Comparison of ENCODE assay signal across 1 cellular context in the genomic region with DNA sequence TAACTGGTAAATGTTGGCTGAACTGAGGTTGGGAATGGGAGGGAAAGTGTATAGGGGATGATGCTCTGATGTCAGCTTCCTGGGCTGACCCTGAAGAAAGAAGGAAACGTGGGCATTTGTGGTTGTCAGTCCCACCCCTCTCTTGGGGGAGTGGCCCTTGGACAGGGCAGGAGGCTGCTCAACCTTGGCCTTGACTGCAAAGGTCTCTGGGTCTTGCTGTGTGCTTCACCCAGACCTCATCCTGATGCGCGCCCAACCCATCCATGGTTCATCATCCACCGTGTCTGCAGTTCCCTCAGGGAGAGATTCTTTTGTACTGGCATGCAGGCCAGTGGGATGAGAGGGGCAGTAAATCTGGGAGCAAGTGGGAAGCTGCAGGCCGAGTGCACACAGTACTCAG.
TF ChIP-seq lines count a peak whose summit lies in the region.

No MANE protein-coding gene starts in this region.

TF ChIP-seq in IMR-90, 13 proteins besides CTCF, POLR2A, EP300 and RAD21:
- TF ChIP-seq FOS (IDR thresholded peaks at IDR 0.05; ENCODE audit: low read depth, low read length) (no peak), BHLHE40 (IDR thresholded peaks at IDR 0.05; ENCODE audit: low read depth, low read length) (no peak), RCOR1 (IDR thresholded peaks at IDR 0.05; ENCODE audit: insufficient replicate concordance, low read length) (no peak), MAFK (IDR thresholded peaks at IDR 0.05; ENCODE audit: low read depth, low read length) (no peak), CEBPB (IDR thresholded peaks at IDR 0.05; ENCODE audit: low read depth, low read length) (no peak), MAZ (IDR thresholded peaks at IDR 0.05; ENCODE audit: borderline replicate concordance, low read depth, low read length) (no peak), NFE2L2 (IDR thresholded peaks at IDR 0.05; ENCODE audit: low read depth, low read length) (no peak), ELK1 (IDR thresholded peaks at IDR 0.05; ENCODE audit: borderline replicate concordance, low read depth, low read length) (no peak), SMC3 (IDR thresholded peaks at IDR 0.05; ENCODE audit: low read depth, low read length) (no peak), CHD1 (IDR thresholded peaks at IDR 0.05; ENCODE audit: low read depth, low read length) (no peak), MXI1 (IDR thresholded peaks at IDR 0.05; ENCODE audit: borderline replicate concordance, low read depth, low read length) (no peak)
- TF ChIP-seq, protein P1, sequence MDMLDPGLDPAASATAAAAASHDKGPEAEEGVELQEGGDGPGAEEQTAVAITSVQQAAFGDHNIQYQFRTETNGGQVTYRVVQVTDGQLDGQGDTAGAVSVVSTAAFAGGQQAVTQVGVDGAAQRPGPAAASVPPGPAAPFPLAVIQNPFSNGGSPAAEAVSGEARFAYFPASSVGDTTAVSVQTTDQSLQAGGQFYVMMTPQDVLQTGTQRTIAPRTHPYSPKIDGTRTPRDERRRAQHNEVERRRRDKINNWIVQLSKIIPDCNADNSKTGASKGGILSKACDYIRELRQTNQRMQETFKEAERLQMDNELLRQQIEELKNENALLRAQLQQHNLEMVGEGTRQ (IDR thresholded peaks at IDR 0.05; ENCODE audit: low read depth, low read length), result no peak
